ENCODE assay signal across 13 cellular contexts in the genomic region with DNA sequence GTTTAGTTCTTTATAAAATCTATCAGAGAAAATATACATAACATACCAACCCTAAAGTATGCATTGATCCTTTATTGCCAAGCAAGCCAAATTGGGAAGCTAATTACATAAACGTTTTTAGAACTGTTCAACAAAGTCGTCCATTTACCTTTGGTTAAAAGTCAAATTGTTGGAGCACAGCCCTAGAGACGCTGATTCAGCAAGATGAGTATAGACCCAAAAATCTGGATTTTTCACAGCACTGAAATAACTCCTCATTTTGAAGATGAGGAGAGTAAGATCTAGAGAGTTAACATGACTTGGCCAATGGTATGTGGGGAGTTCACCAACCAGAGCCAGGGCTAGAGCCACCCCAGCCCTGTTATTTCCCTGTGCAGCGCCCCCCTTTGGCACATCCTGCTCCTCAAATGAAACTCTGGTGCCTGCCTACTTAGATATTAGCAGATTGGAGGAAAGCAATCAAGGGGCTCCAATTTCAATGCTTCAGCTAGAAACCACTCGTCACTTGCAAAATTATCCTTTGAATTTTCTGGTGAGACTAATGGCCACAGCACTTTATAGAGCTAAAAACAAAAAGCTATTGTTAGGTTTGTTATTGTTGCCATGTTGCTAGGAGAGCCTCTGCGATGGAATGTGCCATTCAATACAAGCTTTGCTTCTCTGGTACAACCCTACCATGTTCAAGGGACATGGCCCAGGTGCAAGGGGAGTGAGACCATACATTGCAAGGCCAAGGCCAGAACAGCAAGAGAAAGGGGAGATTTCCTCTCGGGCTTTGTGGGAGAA.
DNase-seq lines count a peak whose midpoint lies in the region; ATAC-seq and TF ChIP-seq lines count a peak whose summit lies in the region.
"Had no signal": no experiment of that assay in that cellular context is flagged by ENCODE, and none has a peak within 500 bp of the region (broad histone marks: within the 10 kb centered on the region; RNA-seq: fewer than 3 reads in every experiment).

No MANE protein-coding gene starts in this region.

- H3K27ac Mint-ChIP-seq in neural progenitor cell, result peak overlapping the region; percentile 74
- H3K27ac Mint-ChIP-seq in Caco-2 (ENCODE audit: unreplicated experiment), result no peak overlapping the region
- H3K27ac Mint-ChIP-seq: CD4-positive, alpha-beta T cell had no signal

- H3K4me1 Mint-ChIP-seq in neural progenitor cell (peaks cover 16% of the 10 kb centered on the region), Caco-2 (ENCODE audit: low read depth, unreplicated experiment) (no peaks in the 10 kb centered on the region)

- no peaks in the 10 kb centered on the region for H3K9me3 ChIP-seq in GM23248 (ENCODE audit: low read depth)
- H3K9me3 ChIP-seq in PC-9 (ENCODE audit: insufficient read depth, low read depth), result no peaks in the 10 kb centered on the region
- H3K9me3 ChIP-seq in neural progenitor cell (ENCODE audit: low read depth), result no peaks in the 10 kb centered on the region
- H3K9me3 ChIP-seq in Caco-2, result no peaks in the 10 kb centered on the region
- H3K9me3 ChIP-seq: adrenal gland had no signal

- BruUV-seq in PC-9 (replicated peaks; lab: Mats Ljungman, UMichigan) (no TSS peak), Caco-2 (replicated peaks; lab: Mats Ljungman, UMichigan) (no TSS peak)

- H3K79me2 ChIP-seq in GM23248 (ENCODE audit: insufficient read depth), result no peaks in the 10 kb centered on the region
- no peaks in the 10 kb centered on the region for H3K79me2 ChIP-seq in PC-9 (ENCODE audit: low read depth)
- H3K79me2 ChIP-seq in neural progenitor cell (ENCODE audit: low read depth), result no peaks in the 10 kb centered on the region

- H3K27me3 Mint-ChIP-seq in neural progenitor cell (ENCODE audit: insufficient read depth, low read depth) (peaks cover 2% of the 10 kb centered on the region), Caco-2 (ENCODE audit: insufficient read depth, unreplicated experiment) (peaks cover 9% of the 10 kb centered on the region)
- H3K27me3 Mint-ChIP-seq: CD4-positive, alpha-beta T cell had no signal

- POLR2A ChIA-PET in PC-9 (lab: Charles Lee; ENCODE audit: unreplicated experiment) (no interaction called here), Caco-2 (lab: Charles Lee) (no interaction called here)

- TF ChIP-seq CTCF in PC-9 (conservative IDR thresholded peaks at IDR 0.05) (no peak), neural progenitor cell (IDR thresholded peaks at IDR 0.05) (peak; percentile 30), omental fat pad (IDR thresholded peaks at IDR 0.05) (no peak), Caco-2 (IDR thresholded peaks at IDR 0.05; ENCODE audit: insufficient read depth in 1 of 2, low read depth in 1 of 2, low read length in 1 of 2, severe bottlenecking in 1 of 2, unreplicated experiment in 1 of 2) (no peak)

- H3K27me3 ChIP-seq in GM23248 (replicated peaks; ENCODE audit: insufficient read depth) (no peaks in the 10 kb centered on the region), PC-9 (ENCODE audit: insufficient read depth, low read depth) (no peaks in the 10 kb centered on the region), neural progenitor cell (no peaks in the 10 kb centered on the region), Caco-2 (replicated peaks; ENCODE audit: control insufficient read depth, insufficient read depth, low read length) (no peaks in the 10 kb centered on the region)
- H3K27me3 ChIP-seq: adrenal gland had no signal

- H3K36me3 ChIP-seq in GM23248 (ENCODE audit: low read depth) (no peaks in the 10 kb centered on the region), PC-9 (ENCODE audit: low read depth) (no peaks in the 10 kb centered on the region), neural progenitor cell (no peaks in the 10 kb centered on the region), Caco-2 (ENCODE audit: control insufficient read depth, insufficient read depth, low read length) (no peaks in the 10 kb centered on the region)
- H3K36me3 ChIP-seq: adrenal gland had no signal

- in situ Hi-C loops in GM23248 (cut with MboI), result no loop called here

- H3K9me3 Mint-ChIP-seq in neural progenitor cell, result peaks cover 2% of the 10 kb centered on the region
- no peaks in the 10 kb centered on the region for H3K9me3 Mint-ChIP-seq in Caco-2 (ENCODE audit: unreplicated experiment)
- H3K9me3 Mint-ChIP-seq: CD4-positive, alpha-beta T cell had no signal

- H3K4me2 ChIP-seq in GM23248 (ENCODE audit: unreplicated experiment), result no peak overlapping the region
- H3K4me2 ChIP-seq in PC-9, result no peak overlapping the region
- no peak overlapping the region for H3K4me2 ChIP-seq in neural progenitor cell

- H3K36me3 Mint-ChIP-seq in neural progenitor cell (no peaks in the 10 kb centered on the region), Caco-2 (ENCODE audit: insufficient read depth, unreplicated experiment) (no peaks in the 10 kb centered on the region)

- H2AFZ ChIP-seq in GM23248 (no peak overlapping the region), PC-9 (no peak overlapping the region), neural progenitor cell (replicated peaks) (no peak overlapping the region)

- H3K4me3 Mint-ChIP-seq in neural progenitor cell, result peak overlapping the region; percentile 50
- no peak overlapping the region for H3K4me3 Mint-ChIP-seq in Caco-2 (ENCODE audit: unreplicated experiment)
- H3K4me3 Mint-ChIP-seq: CD4-positive, alpha-beta T cell had no signal

- H3F3A ChIP-seq in GM23248 (ENCODE audit: insufficient read depth), result peaks cover 8% of the 10 kb centered on the region; the same call in 1 of the 2 replicates
- H3F3A ChIP-seq in PC-9 (ENCODE audit: insufficient read depth, low read depth), result no peaks in the 10 kb centered on the region
- no peaks in the 10 kb centered on the region for H3F3A ChIP-seq in neural progenitor cell (ENCODE audit: low read depth)

- ATAC-seq in omental fat pad (ENCODE audit: low FRiP score), result no peak

- CTCF ChIA-PET in PC-9 (lab: Charles Lee), result interaction anchor here (0.7 to 1.0 kb wide), 2 partner anchors 12 to 217 kb away, joined by 3 read pairs; no protein-coding TSS in a partner anchor
- CTCF ChIA-PET in Caco-2 (lab: Charles Lee), result no interaction called here

- no peaks in the 10 kb centered on the region for H4K20me1 ChIP-seq in GM23248 (ENCODE audit: insufficient read depth)
- H4K20me1 ChIP-seq in PC-9 (ENCODE audit: insufficient read depth), result no peaks in the 10 kb centered on the region
- no peaks in the 10 kb centered on the region for H4K20me1 ChIP-seq in neural progenitor cell (ENCODE audit: low read depth)

- no peak overlapping the region for H3K27ac ChIP-seq in GM23248
- no peak overlapping the region for H3K27ac ChIP-seq in PC-9
- no peak overlapping the region for H3K27ac ChIP-seq in neural progenitor cell
- H3K27ac ChIP-seq: adrenal gland, HL-60 had no signal

- no peak overlapping the region for H3K4me3 ChIP-seq in GM23248
- no peak overlapping the region for H3K4me3 ChIP-seq in PC-9
- no peak overlapping the region for H3K4me3 ChIP-seq in neural progenitor cell
- H3K4me3 ChIP-seq in Caco-2 (ENCODE audit: low read depth, low read length), result no peak overlapping the region
- H3K4me3 ChIP-seq: adrenal gland had no signal

- WGBS in GM23248 (ENCODE audit: low coverage in 1 of 2, low lambda C conversion rate in 2 of 2, missing lambda C conversion rate in 2 of 2), 2 experiments, result 47% methylated on average over 7 of the region's 7 CpGs

- H3K9ac ChIP-seq in GM23248 (no peak overlapping the region), neural progenitor cell (no peak overlapping the region)

- H3K9me2 ChIP-seq in GM23248 (ENCODE audit: insufficient read depth), result no peaks in the 10 kb centered on the region
- H3K9me2 ChIP-seq in PC-9 (ENCODE audit: insufficient read depth), result no peaks in the 10 kb centered on the region

- intact Hi-C loops in PC-9 (cut with micrococcal nuclease; ENCODE audit: unreplicated experiment) (no loop called here), Caco-2 (cut with micrococcal nuclease; ENCODE audit: unreplicated experiment) (no loop called here)

- H3K4me1 ChIP-seq in GM23248 (ENCODE audit: insufficient read depth), result peaks cover 7% of the 10 kb centered on the region
- H3K4me1 ChIP-seq in PC-9 (replicated peaks; ENCODE audit: insufficient read depth), result no peaks in the 10 kb centered on the region
- peaks cover 7% of the 10 kb centered on the region for H3K4me1 ChIP-seq in neural progenitor cell
- no peaks in the 10 kb centered on the region for H3K4me1 ChIP-seq in Caco-2
- H3K4me1 ChIP-seq: adrenal gland had no signal

- peak; percentile 4 for DNase-seq in GM23248
- DNase-seq in PC-9, result peak; percentile 3 to 42
- DNase-seq in fibroblast of gingiva (ENCODE audit: low read depth), result peak; percentile 22
- peak; percentile 36 for DNase-seq in neural progenitor cell (ENCODE audit: low spot score)
- no peak for DNase-seq in DMS53 (lab: John Stamatoyannopoulos, UW)
- DNase-seq in omental fat pad (ENCODE audit: low spot score), result no peak
- DNase-seq in Caco-2, result no peak
- no peak for DNase-seq in activated CD4-positive, alpha-beta T cell treated with anti-CD3 and anti-CD28 coated beads, Interleukin-2, amount 50 U/mL, for 4 hours
- DNase-seq: adrenal gland; CD4-positive, alpha-beta T cell; hypothalamus; SHP77 had no signal

Comparison
In these comparisons a context has a peak if more than half of its experiments do, and no peak if none do; other contexts are left out.
1. DNase-seq: peak in GM23248 (single experiment), PC-9 (2 of 2), fibroblast of gingiva (single experiment) and neural progenitor cell (single experiment); none in DMS53 (single experiment), omental fat pad (single experiment), Caco-2 (0 of 2) and activated CD4-positive, alpha-beta T cell treated with anti-CD3 and anti-CD28 coated beads, Interleukin-2, amount 50 U/mL, for 4 hours (0 of 2).